Comparison of ENCODE assay signal across 17 cellular contexts in the genomic region with DNA sequence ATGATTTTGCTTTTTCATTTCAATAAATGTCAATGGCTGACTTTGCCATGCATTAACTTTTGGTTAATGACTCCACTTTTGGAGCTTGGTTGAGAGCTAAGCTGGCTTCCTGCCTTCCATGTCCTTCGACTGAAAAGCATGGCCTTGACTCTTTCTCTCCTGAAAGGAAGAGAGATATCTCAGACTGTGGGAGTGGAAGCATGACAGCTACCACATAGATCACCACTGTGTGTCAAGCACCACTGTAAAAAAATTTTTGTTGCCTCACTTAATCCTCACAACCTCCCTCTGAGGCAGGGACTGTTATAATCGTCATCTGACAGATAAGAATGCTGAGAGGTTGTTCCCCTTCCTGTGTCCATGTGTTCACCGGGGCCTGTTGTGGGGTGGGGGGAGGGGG.
A peak's percentile ranks its signal among the peaks of the same experiment; 100 is the strongest.
DNase-seq lines count a peak whose midpoint lies in the region; ATAC-seq and TF ChIP-seq lines count a peak whose summit lies in the region.
"Had no signal": no experiment of that assay in that cellular context is flagged by ENCODE, and none has a peak within 500 bp of the region (broad histone marks: within the 10 kb centered on the region; RNA-seq: fewer than 3 reads in every experiment).

No MANE protein-coding gene starts in this region.

- no peak for TF ChIP-seq CTCF in AG04450 (IDR thresholded peaks at IDR 0.05; ENCODE audit: low read depth, low read length)
- no peak for TF ChIP-seq CTCF in adrenal gland (IDR thresholded peaks at IDR 0.05)
- no peak for TF ChIP-seq CTCF in choroid plexus epithelial cell (conservative IDR thresholded peaks at IDR 0.05; ENCODE audit: low read depth, low read length)
- TF ChIP-seq CTCF in testis (IDR thresholded peaks at IDR 0.05), result no peak

- intact Hi-C loops in adrenal gland (cut with DNase I) (no loop called here), testis (cut with DNase I; ENCODE audit: low total_unique reads) (no loop called here)

- no peaks in the 10 kb centered on the region for H3K36me3 ChIP-seq in adrenal gland (replicated peaks in 1 of 2)
- H3K36me3 ChIP-seq in testis (ENCODE audit: low read depth, missing control alignments), result no peaks in the 10 kb centered on the region

- TF ChIP-seq POLR2A in adrenal gland (IDR thresholded peaks at IDR 0.05) (no peak), testis (IDR thresholded peaks at IDR 0.05) (no peak)

- H3K4me1 ChIP-seq in adrenal gland (replicated peaks in 1 of 2) (peaks cover 0 to 6% of the 10 kb centered on the region in 2 donors), testis (no peaks in the 10 kb centered on the region)
- H3K4me1 ChIP-seq: A549 had no signal

- no peaks in the 10 kb centered on the region for H3K9me3 ChIP-seq in AG04450 (ENCODE audit: control insufficient read depth, insufficient read depth, low read length)
- no peaks in the 10 kb centered on the region for H3K9me3 ChIP-seq in adrenal gland (replicated peaks in 1 of 3)
- H3K9me3 ChIP-seq in testis, result no peaks in the 10 kb centered on the region
- H3K9me3 ChIP-seq: A549, BLaER1 had no signal

- no peak overlapping the region for H3K4me3 ChIP-seq in AG04450 (ENCODE audit: low read depth, low read length)
- no peak overlapping the region for H3K4me3 ChIP-seq in adrenal gland
- H3K4me3 ChIP-seq in choroid plexus epithelial cell (ENCODE audit: low read depth, low read length), result no peak overlapping the region
- no peak overlapping the region for H3K4me3 ChIP-seq in testis
- H3K4me3 ChIP-seq: A549, BLaER1, GM23248 had no signal

- DNase-seq in AG04450 (ENCODE audit: low read depth, low spot score) (no peak), adrenal gland (peak; percentile 35 to 54 (median 49)), choroid plexus epithelial cell (ENCODE audit: low read depth) (peak; percentile 37), testis (peak; percentile 20), occipital lobe (lab: John Stamatoyannopoulos, UW) (no peak)
- no peak for DNase-seq in activated naive CD4-positive, alpha-beta T cell treated with anti-CD3 and anti-CD28 coated beads, Interleukin-2, amount 50 U/mL, for 16 hours
- DNase-seq: CD4-positive, alpha-beta memory T cell; DMS153; DMS79; GDM1; GM23248; HCEC 1CT; IMR-90 had no signal

- H3K27ac ChIP-seq in AG04450 (ENCODE audit: low read depth, low read length), result peak overlapping the region; percentile 13
- no peak overlapping the region for H3K27ac ChIP-seq in adrenal gland
- H3K27ac ChIP-seq in testis, result no peak overlapping the region
- H3K27ac ChIP-seq: 22Rv1, A549, BLaER1, GM23248 had no signal

- WGBS in adrenal gland, 4 donors, result 3 to 12% (median 10%) methylated on average over 2 to 3 of the region's 3 CpGs
- 25 to 29% methylated on average over 3 of the region's 3 CpGs for WGBS in testis, 2 donors

- CTCF ChIA-PET in AG04450 (lab: Charles Lee), result no interaction called here

- POLR2A ChIA-PET in AG04450 (lab: Yijun Ruan, JAX), result no interaction called here

- H3K27me3 ChIP-seq in AG04450 (ENCODE audit: control insufficient read depth, insufficient read depth, low read length) (no peaks in the 10 kb centered on the region), adrenal gland (no peaks in the 10 kb centered on the region), testis (no peaks in the 10 kb centered on the region)
- H3K27me3 ChIP-seq: BLaER1 had no signal

- no peak for ATAC-seq in HG03139 (IDR thresholded peaks at IDR 0.05; ENCODE audit: unreplicated experiment)
- ATAC-seq: A549 had no signal

Comparison
In these comparisons a context has a peak if more than half of its experiments do, and no peak if none do; other contexts are left out.
1. DNase-seq: peak in adrenal gland (7 of 7), choroid plexus epithelial cell (single experiment) and testis (single experiment); none in AG04450 (single experiment), occipital lobe (single experiment) and activated naive CD4-positive, alpha-beta T cell treated with anti-CD3 and anti-CD28 coated beads, Interleukin-2, amount 50 U/mL, for 16 hours (single experiment).